ENCODE assay signal across 1 cellular context in genomic region chr7:90211391-90212148, GRCh38.
A peak's percentile ranks its signal among the peaks of the same experiment; 100 is the strongest.
TF ChIP-seq lines count a peak whose summit lies in the region.

STEAP2 (plus strand) TSS chr7:90211740; CDS start chr7:90225083, 13,343 bp downstream.

TF ChIP-seq in HepG2, 621 proteins besides CTCF, POLR2A, EP300 and RAD21 (continued from another document and continues in another):
- TF ChIP-seq IKZF5 (CRISPR knock-in tag; IDR thresholded peaks at IDR 0.05), result peak; percentile 85
- peak; percentile 30 for TF ChIP-seq FOSL2 (CRISPR knock-in tag; IDR thresholded peaks at IDR 0.05)
- TF ChIP-seq ZNF318 (CRISPR knock-in tag; IDR thresholded peaks at IDR 0.05), result 0 out of 2 replicates have a peak, but pooled peaks have one; percentile 38
- TF ChIP-seq ZNF383 (CRISPR knock-in tag; IDR thresholded peaks at IDR 0.05; ENCODE audit: borderline replicate concordance), result peak; percentile 93; the same call in 1 of the 2 replicates
- peak; percentile 67 for TF ChIP-seq STAG1 (CRISPR knock-in tag; IDR thresholded peaks at IDR 0.05)
- TF ChIP-seq ZGPAT (CRISPR knock-in tag; IDR thresholded peaks at IDR 0.05), result peak; percentile 80
- TF ChIP-seq SRSF9 (IDR thresholded peaks at IDR 0.05; ENCODE audit: borderline replicate concordance, insufficient read depth, low read depth, low read length, poor library complexity, severe bottlenecking), result no peak
- TF ChIP-seq MXD3 (CRISPR knock-in tag; IDR thresholded peaks at IDR 0.05), result peak; percentile 72
- TF ChIP-seq MEF2D (CRISPR knock-in tag; IDR thresholded peaks at IDR 0.05), result 0 out of 2 replicates have a peak, but pooled peaks have one; percentile 51
- no peak for TF ChIP-seq ZFP36L2 (CRISPR knock-in tag; IDR thresholded peaks at IDR 0.05)
- TF ChIP-seq USF2 (IDR thresholded peaks at IDR 0.05; ENCODE audit: low read depth, low read length), result no peak
- no peak; the same call in 1 of the 2 replicates for TF ChIP-seq USF2 (CRISPR knock-in tag; IDR thresholded peaks at IDR 0.05; ENCODE audit: borderline replicate concordance)
- peak; percentile 75; the same call in 1 of the 2 replicates for TF ChIP-seq CCDC6 (CRISPR knock-in tag; IDR thresholded peaks at IDR 0.05)
- TF ChIP-seq AKAP8 (CRISPR knock-in tag; IDR thresholded peaks at IDR 0.05), result no peak
- TF ChIP-seq TFAP4 (IDR thresholded peaks at IDR 0.05; ENCODE audit: borderline replicate concordance, low read depth), result peak; percentile 74; the same call in 1 of the 2 replicates
- 0 out of 2 replicates have a peak, but pooled peaks have one; percentile 33 for TF ChIP-seq ZBTB46 (CRISPR knock-in tag; IDR thresholded peaks at IDR 0.05; ENCODE audit: borderline replicate concordance)
- TF ChIP-seq ZFP36L1 (CRISPR knock-in tag; IDR thresholded peaks at IDR 0.05), result peak; percentile 44; the same call in 1 of the 2 replicates
- peak; percentile 12; the same call in 1 of the 2 replicates for TF ChIP-seq CBFB (CRISPR knock-in tag; IDR thresholded peaks at IDR 0.05)
- peak; percentile 67; the same call in 1 of the 2 replicates for TF ChIP-seq GMEB1 (CRISPR knock-in tag; IDR thresholded peaks at IDR 0.05; ENCODE audit: borderline replicate concordance)
- TF ChIP-seq ZNF558 (CRISPR knock-in tag; IDR thresholded peaks at IDR 0.05; ENCODE audit: borderline replicate concordance), result peak; percentile 82
- peak; percentile 90 for TF ChIP-seq ZSCAN21 (CRISPR knock-in tag; IDR thresholded peaks at IDR 0.05; ENCODE audit: borderline replicate concordance)
- TF ChIP-seq GABPB1 (CRISPR knock-in tag; IDR thresholded peaks at IDR 0.05), result peak; percentile 81; the same call in 1 of the 2 replicates
- TF ChIP-seq ZNF230 (CRISPR knock-in tag; IDR thresholded peaks at IDR 0.05), result peak; percentile 45; the same call in 1 of the 2 replicates
- no peak for TF ChIP-seq ZNF296 (CRISPR knock-in tag; conservative IDR thresholded peaks at IDR 0.05)
- TF ChIP-seq ZBTB14 (CRISPR knock-in tag; IDR thresholded peaks at IDR 0.05), result no peak
- TF ChIP-seq CREBL2 (CRISPR knock-in tag; IDR thresholded peaks at IDR 0.05; ENCODE audit: borderline replicate concordance), result no peak
- peak in 1 of 2 experiments; percentile 75; a peak in 2 of 4 replicates for TF ChIP-seq KLF16 (CRISPR knock-in tag; IDR thresholded peaks at IDR 0.05)
- peak; percentile 95 for TF ChIP-seq ZC3H13 (CRISPR knock-in tag; IDR thresholded peaks at IDR 0.05)
- TF ChIP-seq POGK (CRISPR knock-in tag; conservative IDR thresholded peaks at IDR 0.05), result peak; percentile 98
- TF ChIP-seq CEBPG (CRISPR knock-in tag; IDR thresholded peaks at IDR 0.05), result no peak
- TF ChIP-seq ZNF543 (CRISPR knock-in tag; IDR thresholded peaks at IDR 0.05), result peak; percentile 78
- peak; percentile 85 for TF ChIP-seq TBX2 (CRISPR knock-in tag; IDR thresholded peaks at IDR 0.05; ENCODE audit: borderline replicate concordance)
- TF ChIP-seq NFE2L1 (CRISPR knock-in tag; IDR thresholded peaks at IDR 0.05; ENCODE audit: borderline replicate concordance), result no peak
- TF ChIP-seq ELF3 (CRISPR knock-in tag; IDR thresholded peaks at IDR 0.05), result peak; percentile 64
- peak; percentile 90 for TF ChIP-seq ZMYM2 (CRISPR knock-in tag; IDR thresholded peaks at IDR 0.05)
- no peak for TF ChIP-seq HMGA1 (CRISPR knock-in tag; conservative IDR thresholded peaks at IDR 0.05)
- TF ChIP-seq ZNF546 (CRISPR knock-in tag; conservative IDR thresholded peaks at IDR 0.05), result peak; percentile 66; the same call in 1 of the 2 replicates
